3 cellular contexts compared by ENCODE assay signal in the genomic region with DNA sequence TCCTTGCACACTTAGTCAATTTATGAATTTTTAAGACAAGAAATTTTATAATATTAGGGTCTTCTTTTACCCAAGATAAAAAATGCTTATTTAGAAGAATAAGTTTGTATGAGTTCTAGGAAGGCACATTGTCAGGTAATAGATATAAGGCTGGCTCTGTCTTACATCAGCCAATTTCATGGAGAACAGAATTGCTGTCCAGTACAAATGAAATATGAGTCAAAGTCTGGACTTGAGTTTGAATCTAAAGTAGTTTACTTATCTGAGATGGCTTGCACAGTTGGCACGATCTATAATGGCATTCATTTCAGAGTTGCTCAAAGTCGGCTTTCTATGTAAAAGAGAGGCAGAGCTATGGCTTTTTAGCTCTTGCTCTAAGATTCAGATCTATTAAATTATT.
"Had no signal": no experiment of that assay in that cellular context is flagged by ENCODE, and none has a peak within 500 bp of the region (broad histone marks: within the 10 kb centered on the region; RNA-seq: fewer than 3 reads in every experiment).

No MANE protein-coding gene starts in this region.

- DNase-seq: GDM1, GF-D8 had no signal

- ATAC-seq: GM12878 had no signal

- H3K4me3 ChIP-seq: GM12878 had no signal
